Comparison of ENCODE assay signal across 1 cellular context in the genomic region with DNA sequence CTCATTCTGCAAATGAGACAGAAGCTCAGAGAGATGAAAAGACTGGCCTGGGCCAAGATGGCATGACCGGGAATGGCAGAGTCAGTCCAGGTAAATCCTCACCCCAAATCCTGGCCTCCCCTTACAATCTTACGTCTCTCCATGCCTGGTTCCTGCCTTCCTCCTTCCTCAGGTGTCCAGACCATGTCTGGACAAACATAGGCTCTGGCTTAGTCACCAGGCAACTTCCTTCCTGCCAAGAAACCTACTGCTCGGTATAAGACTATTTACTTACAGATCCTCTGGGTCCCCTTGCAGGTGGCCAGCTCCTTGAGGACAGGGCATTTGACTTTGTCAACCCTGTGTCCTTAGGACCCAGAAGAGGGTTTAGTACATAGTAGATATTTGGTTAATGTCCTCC.
TF ChIP-seq lines count a peak whose summit lies in the region.

No MANE protein-coding gene starts in this region.

TF ChIP-seq in HepG2, 621 proteins besides CTCF, POLR2A, EP300 and RAD21 (continued from another document):
- TF ChIP-seq, protein P1, sequence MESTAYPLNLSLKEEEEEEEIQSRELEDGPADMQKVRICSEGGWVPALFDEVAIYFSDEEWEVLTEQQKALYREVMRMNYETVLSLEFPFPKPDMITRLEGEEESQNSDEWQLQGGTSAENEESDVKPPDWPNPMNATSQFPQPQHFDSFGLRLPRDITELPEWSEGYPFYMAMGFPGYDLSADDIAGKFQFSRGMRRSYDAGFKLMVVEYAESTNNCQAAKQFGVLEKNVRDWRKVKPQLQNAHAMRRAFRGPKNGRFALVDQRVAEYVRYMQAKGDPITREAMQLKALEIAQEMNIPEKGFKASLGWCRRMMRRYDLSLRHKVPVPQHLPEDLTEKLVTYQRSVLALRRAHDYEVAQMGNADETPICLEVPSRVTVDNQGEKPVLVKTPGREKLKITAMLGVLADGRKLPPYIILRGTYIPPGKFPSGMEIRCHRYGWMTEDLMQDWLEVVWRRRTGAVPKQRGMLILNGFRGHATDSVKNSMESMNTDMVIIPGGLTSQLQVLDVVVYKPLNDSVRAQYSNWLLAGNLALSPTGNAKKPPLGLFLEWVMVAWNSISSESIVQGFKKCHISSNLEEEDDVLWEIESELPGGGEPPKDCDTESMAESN (CRISPR knock-in tag; conservative IDR thresholded peaks at IDR 0.05): no peak
- TF ChIP-seq RFX1 (IDR thresholded peaks at IDR 0.05): no peak
- TF ChIP-seq KLF12 (CRISPR knock-in tag; IDR thresholded peaks at IDR 0.05; ENCODE audit: borderline replicate concordance): no peak
- TF ChIP-seq, protein P2, sequence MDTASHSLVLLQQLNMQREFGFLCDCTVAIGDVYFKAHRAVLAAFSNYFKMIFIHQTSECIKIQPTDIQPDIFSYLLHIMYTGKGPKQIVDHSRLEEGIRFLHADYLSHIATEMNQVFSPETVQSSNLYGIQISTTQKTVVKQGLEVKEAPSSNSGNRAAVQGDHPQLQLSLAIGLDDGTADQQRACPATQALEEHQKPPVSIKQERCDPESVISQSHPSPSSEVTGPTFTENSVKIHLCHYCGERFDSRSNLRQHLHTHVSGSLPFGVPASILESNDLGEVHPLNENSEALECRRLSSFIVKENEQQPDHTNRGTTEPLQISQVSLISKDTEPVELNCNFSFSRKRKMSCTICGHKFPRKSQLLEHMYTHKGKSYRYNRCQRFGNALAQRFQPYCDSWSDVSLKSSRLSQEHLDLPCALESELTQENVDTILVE (CRISPR knock-in tag; IDR thresholded peaks at IDR 0.05): no peak
- TF ChIP-seq RARA (CRISPR knock-in tag; IDR thresholded peaks at IDR 0.05): no peak
- no peak for TF ChIP-seq KDM1A (CRISPR knock-in tag; IDR thresholded peaks at IDR 0.05)
- TF ChIP-seq, protein P3, sequence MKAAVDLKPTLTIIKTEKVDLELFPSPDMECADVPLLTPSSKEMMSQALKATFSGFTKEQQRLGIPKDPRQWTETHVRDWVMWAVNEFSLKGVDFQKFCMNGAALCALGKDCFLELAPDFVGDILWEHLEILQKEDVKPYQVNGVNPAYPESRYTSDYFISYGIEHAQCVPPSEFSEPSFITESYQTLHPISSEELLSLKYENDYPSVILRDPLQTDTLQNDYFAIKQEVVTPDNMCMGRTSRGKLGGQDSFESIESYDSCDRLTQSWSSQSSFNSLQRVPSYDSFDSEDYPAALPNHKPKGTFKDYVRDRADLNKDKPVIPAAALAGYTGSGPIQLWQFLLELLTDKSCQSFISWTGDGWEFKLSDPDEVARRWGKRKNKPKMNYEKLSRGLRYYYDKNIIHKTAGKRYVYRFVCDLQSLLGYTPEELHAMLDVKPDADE (CRISPR knock-in tag; IDR thresholded peaks at IDR 0.05): no peak
TF ChIP-seq in HepG2: peak in this region for 0.
